14 cellular contexts compared by ENCODE assay signal in genomic region chr3:141306276-141306675, GRCh38.
"Had no signal": no experiment of that assay in that cellular context is flagged by ENCODE, and none has a peak within 500 bp of the region (broad histone marks: within the 10 kb centered on the region; RNA-seq: fewer than 3 reads in every experiment).

No MANE protein-coding gene starts in this region.

- H3K4me3 ChIP-seq: hepatocyte, left ventricle myocardium inferior, sigmoid colon had no signal

- H3K27me3 Mint-ChIP-seq: dendritic cell treated with granulocyte-macrophage colony-stimulating factor and Interleukin-4, amounts not matched to agents 40 ng/mL and 50 ng/mL, for 4 days; effector memory CD8-positive, alpha-beta T cell; memory B cell; stimulated activated naive B cell treated with anti-CD40 and anti-IgM and Interleukin-4, amounts not matched to agents 10 μg/mL and 1 μg/mL and 100 μg/mL, for 72 hours had no signal

- H3K27ac Mint-ChIP-seq: memory B cell; nephron; stimulated activated naive B cell treated with anti-CD40 and anti-IgM and Interleukin-4, amounts not matched to agents 10 μg/mL and 1 μg/mL and 100 μg/mL, for 72 hours had no signal

- H3K36me3 ChIP-seq: left ventricle myocardium inferior, sigmoid colon had no signal

- H3K9me3 Mint-ChIP-seq: dendritic cell treated with granulocyte-macrophage colony-stimulating factor and Interleukin-4, amounts not matched to agents 40 ng/mL and 50 ng/mL, for 4 days; effector memory CD8-positive, alpha-beta T cell; memory B cell; stimulated activated naive B cell treated with anti-CD40 and anti-IgM and Interleukin-4, amounts not matched to agents 10 μg/mL and 1 μg/mL and 100 μg/mL, for 72 hours had no signal

- ATAC-seq: effector memory CD8-positive, alpha-beta T cell; stimulated activated naive B cell treated with anti-CD40 and anti-IgM and Interleukin-4, amounts not matched to agents 10 μg/mL and 1 μg/mL and 100 μg/mL, for 72 hours had no signal

- H3K9me3 ChIP-seq: left ventricle myocardium inferior, sigmoid colon had no signal

- H3K36me3 Mint-ChIP-seq: memory B cell; stimulated activated naive B cell treated with anti-CD40 and anti-IgM and Interleukin-4, amounts not matched to agents 10 μg/mL and 1 μg/mL and 100 μg/mL, for 72 hours had no signal

- H3K27ac ChIP-seq: epithelial cell of prostate, hepatocyte, left ventricle myocardium inferior, sigmoid colon had no signal

- H3K27me3 ChIP-seq: hepatocyte, sigmoid colon had no signal

- H3K4me3 Mint-ChIP-seq: dendritic cell treated with granulocyte-macrophage colony-stimulating factor and Interleukin-4, amounts not matched to agents 40 ng/mL and 50 ng/mL, for 4 days; memory B cell; nephron; stimulated activated naive B cell treated with anti-CD40 and anti-IgM and Interleukin-4, amounts not matched to agents 10 μg/mL and 1 μg/mL and 100 μg/mL, for 72 hours had no signal

- DNase-seq: activated CD4-positive, CD25-positive, alpha-beta regulatory T cell treated with anti-CD3 and anti-CD28 coated beads, Interleukin-2, amount 50 U/mL, for 72 hours; anterior cingulate cortex; cerebellar nuclear complex; kidney; left ventricle myocardium inferior; sigmoid colon; stimulated activated CD4-positive, alpha-beta T cell treated with anti-CD3 and anti-CD28 coated beads, Interleukin-2, amount 100 ng/mL, for 24 hours; stimulated activated naive B cell treated with anti-CD40 and anti-IgM and Interleukin-4, amounts not matched to agents 10 μg/mL and 1 μg/mL and 100 μg/mL, for 72 hours had no signal

- FAIRE-seq: kidney had no signal
